Comparison of ENCODE assay signal across 1 cellular context in the genomic region with DNA sequence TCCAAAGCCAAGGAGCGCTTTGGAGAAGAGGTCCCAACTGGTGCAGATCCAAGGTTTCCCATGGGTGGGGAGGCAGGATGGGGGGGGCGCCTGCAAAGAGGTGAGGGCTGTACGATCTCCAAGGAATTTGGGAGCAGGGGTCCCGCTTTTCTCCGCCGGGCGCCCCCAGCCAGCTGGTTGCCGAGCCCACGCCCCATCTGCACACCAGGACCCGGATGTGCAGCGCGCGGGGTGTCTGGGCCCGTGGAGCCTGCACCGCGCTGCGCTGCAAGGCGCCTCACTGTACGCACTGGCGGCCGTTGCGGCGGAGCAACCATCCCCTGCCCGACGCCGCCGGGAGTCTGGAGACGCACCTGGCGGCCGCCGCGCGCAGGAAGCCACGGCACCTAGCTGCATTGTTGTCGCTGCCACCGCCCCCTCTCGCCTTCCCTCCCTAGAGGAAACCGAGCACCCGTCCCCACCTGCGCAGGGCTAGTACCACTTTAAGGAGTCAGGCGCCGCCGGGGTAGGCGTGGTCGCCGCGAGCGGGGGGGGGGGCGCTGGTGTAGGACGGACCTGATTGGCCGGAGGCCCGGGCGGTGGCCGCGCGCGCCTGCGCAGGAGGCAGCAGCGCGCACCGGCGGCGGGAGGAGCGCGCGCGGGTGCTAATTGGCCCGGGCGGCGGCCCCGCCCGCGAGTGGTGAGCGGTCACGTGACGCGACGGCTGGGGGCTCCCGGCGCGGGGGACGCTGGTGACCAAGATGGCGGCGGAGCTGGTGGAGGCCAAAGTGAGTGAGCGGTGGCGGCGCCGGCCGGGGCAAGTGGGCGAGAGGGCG.
TF ChIP-seq lines count a peak whose summit lies in the region.

A gene with protein sequence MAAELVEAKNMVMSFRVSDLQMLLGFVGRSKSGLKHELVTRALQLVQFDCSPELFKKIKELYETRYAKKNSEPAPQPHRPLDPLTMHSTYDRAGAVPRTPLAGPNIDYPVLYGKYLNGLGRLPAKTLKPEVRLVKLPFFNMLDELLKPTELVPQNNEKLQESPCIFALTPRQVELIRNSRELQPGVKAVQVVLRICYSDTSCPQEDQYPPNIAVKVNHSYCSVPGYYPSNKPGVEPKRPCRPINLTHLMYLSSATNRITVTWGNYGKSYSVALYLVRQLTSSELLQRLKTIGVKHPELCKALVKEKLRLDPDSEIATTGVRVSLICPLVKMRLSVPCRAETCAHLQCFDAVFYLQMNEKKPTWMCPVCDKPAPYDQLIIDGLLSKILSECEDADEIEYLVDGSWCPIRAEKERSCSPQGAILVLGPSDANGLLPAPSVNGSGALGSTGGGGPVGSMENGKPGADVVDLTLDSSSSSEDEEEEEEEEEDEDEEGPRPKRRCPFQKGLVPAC (plus strand): TSS at position 716 of the 815 bp plus-strand sequence. CDS start 25 bp downstream, at position 741.

TF ChIP-seq in HEK293, 187 proteins besides CTCF, POLR2A, EP300 and RAD21 (continued from another document and continues in another):
- TF ChIP-seq, protein P1, sequence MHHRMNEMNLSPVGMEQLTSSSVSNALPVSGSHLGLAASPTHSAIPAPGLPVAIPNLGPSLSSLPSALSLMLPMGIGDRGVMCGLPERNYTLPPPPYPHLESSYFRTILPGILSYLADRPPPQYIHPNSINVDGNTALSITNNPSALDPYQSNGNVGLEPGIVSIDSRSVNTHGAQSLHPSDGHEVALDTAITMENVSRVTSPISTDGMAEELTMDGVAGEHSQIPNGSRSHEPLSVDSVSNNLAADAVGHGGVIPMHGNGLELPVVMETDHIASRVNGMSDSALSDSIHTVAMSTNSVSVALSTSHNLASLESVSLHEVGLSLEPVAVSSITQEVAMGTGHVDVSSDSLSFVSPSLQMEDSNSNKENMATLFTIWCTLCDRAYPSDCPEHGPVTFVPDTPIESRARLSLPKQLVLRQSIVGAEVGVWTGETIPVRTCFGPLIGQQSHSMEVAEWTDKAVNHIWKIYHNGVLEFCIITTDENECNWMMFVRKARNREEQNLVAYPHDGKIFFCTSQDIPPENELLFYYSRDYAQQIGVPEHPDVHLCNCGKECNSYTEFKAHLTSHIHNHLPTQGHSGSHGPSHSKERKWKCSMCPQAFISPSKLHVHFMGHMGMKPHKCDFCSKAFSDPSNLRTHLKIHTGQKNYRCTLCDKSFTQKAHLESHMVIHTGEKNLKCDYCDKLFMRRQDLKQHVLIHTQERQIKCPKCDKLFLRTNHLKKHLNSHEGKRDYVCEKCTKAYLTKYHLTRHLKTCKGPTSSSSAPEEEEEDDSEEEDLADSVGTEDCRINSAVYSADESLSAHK (tag by site-specific recombination; IDR thresholded peaks at IDR 0.05), result peak; percentile 23; the same call in 1 of the 2 replicates
- TF ChIP-seq, protein P2, sequence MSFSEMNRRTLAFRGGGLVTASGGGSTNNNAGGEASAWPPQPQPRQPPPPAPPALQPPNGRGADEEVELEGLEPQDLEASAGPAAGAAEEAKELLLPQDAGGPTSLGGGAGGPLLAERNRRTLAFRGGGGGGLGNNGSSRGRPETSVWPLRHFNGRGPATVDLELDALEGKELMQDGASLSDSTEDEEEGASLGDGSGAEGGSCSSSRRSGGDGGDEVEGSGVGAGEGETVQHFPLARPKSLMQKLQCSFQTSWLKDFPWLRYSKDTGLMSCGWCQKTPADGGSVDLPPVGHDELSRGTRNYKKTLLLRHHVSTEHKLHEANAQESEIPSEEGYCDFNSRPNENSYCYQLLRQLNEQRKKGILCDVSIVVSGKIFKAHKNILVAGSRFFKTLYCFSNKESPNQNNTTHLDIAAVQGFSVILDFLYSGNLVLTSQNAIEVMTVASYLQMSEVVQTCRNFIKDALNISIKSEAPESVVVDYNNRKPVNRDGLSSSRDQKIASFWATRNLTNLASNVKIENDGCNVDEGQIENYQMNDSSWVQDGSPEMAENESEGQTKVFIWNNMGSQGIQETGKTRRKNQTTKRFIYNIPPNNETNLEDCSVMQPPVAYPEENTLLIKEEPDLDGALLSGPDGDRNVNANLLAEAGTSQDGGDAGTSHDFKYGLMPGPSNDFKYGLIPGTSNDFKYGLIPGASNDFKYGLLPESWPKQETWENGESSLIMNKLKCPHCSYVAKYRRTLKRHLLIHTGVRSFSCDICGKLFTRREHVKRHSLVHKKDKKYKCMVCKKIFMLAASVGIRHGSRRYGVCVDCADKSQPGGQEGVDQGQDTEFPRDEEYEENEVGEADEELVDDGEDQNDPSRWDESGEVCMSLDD (tag by site-specific recombination; IDR thresholded peaks at IDR 0.05), result peak; percentile 80
- peak; percentile 71 for TF ChIP-seq ZNF341 (tag by site-specific recombination; IDR thresholded peaks at IDR 0.05; ENCODE audit: low read depth)
- TF ChIP-seq, protein P3, sequence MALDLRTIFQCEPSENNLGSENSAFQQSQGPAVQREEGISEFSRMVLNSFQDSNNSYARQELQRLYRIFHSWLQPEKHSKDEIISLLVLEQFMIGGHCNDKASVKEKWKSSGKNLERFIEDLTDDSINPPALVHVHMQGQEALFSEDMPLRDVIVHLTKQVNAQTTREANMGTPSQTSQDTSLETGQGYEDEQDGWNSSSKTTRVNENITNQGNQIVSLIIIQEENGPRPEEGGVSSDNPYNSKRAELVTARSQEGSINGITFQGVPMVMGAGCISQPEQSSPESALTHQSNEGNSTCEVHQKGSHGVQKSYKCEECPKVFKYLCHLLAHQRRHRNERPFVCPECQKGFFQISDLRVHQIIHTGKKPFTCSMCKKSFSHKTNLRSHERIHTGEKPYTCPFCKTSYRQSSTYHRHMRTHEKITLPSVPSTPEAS (tag by site-specific recombination; IDR thresholded peaks at IDR 0.05), result no peak
- no peak for TF ChIP-seq ZNF426 (tag by site-specific recombination; IDR thresholded peaks at IDR 0.05)
- peak; percentile 83 for TF ChIP-seq ZNF223 (tag by site-specific recombination; IDR thresholded peaks at IDR 0.05)
- TF ChIP-seq ZNF776 (tag by site-specific recombination; IDR thresholded peaks at IDR 0.05; ENCODE audit: borderline replicate concordance), result no peak
- TF ChIP-seq ZNF274 (IDR thresholded peaks at IDR 0.05; ENCODE audit: low read length), result no peak
- TF ChIP-seq ZNF274 (tag by site-specific recombination; IDR thresholded peaks at IDR 0.05; ENCODE audit: borderline replicate concordance), result no peak
- TF ChIP-seq, protein P4, sequence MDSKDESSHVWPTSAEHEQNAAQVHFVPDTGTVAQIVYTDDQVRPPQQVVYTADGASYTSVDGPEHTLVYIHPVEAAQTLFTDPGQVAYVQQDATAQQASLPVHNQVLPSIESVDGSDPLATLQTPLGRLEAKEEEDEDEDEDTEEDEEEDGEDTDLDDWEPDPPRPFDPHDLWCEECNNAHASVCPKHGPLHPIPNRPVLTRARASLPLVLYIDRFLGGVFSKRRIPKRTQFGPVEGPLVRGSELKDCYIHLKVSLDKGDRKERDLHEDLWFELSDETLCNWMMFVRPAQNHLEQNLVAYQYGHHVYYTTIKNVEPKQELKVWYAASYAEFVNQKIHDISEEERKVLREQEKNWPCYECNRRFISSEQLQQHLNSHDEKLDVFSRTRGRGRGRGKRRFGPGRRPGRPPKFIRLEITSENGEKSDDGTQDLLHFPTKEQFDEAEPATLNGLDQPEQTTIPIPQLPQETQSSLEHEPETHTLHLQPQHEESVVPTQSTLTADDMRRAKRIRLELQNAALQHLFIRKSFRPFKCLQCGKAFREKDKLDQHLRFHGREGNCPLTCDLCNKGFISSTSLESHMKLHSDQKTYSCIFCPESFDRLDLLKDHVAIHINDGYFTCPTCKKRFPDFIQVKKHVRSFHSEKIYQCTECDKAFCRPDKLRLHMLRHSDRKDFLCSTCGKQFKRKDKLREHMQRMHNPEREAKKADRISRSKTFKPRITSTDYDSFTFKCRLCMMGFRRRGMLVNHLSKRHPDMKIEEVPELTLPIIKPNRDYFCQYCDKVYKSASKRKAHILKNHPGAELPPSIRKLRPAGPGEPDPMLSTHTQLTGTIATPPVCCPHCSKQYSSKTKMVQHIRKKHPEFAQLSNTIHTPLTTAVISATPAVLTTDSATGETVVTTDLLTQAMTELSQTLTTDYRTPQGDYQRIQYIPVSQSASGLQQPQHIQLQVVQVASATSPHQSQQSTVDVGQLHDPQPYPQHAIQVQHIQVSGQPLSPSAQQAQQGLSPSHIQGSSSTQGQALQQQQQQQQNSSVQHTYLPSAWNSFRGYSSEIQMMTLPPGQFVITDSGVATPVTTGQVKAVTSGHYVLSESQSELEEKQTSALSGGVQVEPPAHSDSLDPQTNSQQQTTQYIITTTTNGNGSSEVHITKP (tag by site-specific recombination; IDR thresholded peaks at IDR 0.05), result peak; percentile 94
- TF ChIP-seq, protein P5, sequence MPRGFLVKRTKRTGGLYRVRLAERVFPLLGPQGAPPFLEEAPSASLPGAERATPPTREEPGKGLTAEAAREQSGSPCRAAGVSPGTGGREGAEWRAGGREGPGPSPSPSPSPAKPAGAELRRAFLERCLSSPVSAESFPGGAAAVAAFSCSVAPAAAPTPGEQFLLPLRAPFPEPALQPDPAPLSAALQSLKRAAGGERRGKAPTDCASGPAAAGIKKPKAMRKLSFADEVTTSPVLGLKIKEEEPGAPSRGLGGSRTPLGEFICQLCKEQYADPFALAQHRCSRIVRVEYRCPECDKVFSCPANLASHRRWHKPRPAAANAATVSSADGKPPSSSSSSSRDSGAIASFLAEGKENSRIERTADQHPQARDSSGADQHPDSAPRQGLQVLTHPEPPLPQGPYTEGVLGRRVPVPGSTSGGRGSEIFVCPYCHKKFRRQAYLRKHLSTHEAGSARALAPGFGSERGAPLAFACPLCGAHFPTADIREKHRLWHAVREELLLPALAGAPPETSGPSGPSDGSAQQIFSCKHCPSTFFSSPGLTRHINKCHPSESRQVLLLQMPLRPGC (tag by site-specific recombination; IDR thresholded peaks at IDR 0.05), result peak; percentile 48; the same call in 1 of the 2 replicates
- TF ChIP-seq KLF10 (tag by site-specific recombination; IDR thresholded peaks at IDR 0.05), result peak; percentile 80
- no peak for TF ChIP-seq ZNF830 (tag by site-specific recombination; IDR thresholded peaks at IDR 0.05; ENCODE audit: low read depth)
- TF ChIP-seq, protein P6, sequence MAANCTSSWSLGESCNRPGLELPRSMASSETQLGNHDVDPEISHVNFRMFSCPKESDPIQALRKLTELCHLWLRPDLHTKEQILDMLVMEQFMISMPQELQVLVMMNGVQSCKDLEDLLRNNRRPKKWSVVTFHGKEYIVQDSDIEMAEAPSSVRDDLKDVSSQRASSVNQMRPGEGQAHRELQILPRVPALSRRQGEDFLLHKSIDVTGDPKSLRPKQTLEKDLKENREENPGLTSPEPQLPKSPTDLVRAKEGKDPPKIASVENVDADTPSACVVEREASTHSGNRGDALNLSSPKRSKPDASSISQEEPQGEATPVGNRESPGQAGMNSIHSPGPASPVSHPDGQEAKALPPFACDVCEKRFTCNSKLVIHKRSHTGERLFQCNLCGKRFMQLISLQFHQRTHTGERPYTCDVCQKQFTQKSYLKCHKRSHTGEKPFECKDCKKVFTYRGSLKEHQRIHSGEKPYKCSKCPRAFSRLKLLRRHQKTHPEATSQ (tag by site-specific recombination; IDR thresholded peaks at IDR 0.05), result peak; percentile 39; the same call in 1 of the 2 replicates
- TF ChIP-seq ZNF785 (tag by site-specific recombination; IDR thresholded peaks at IDR 0.05), result no peak
- TF ChIP-seq ZNF521 (tag by site-specific recombination; IDR thresholded peaks at IDR 0.05), result no peak
- TF ChIP-seq SP3 (tag by site-specific recombination; IDR thresholded peaks at IDR 0.05), result peak; percentile 70
- TF ChIP-seq ZNF792 (tag by site-specific recombination; IDR thresholded peaks at IDR 0.05), result peak; percentile 85; the same call in 1 of the 2 replicates
- no peak for TF ChIP-seq ZNF169 (tag by site-specific recombination; IDR thresholded peaks at IDR 0.05)
- no peak; the same call in 1 of the 2 replicates for TF ChIP-seq OSR2 (tag by site-specific recombination; IDR thresholded peaks at IDR 0.05)
- TF ChIP-seq KLF1 (tag by site-specific recombination; IDR thresholded peaks at IDR 0.05), result peak; percentile 80
- no peak for TF ChIP-seq ZBTB1 (tag by site-specific recombination; IDR thresholded peaks at IDR 0.05)
- TF ChIP-seq EGR2 (tag by site-specific recombination; IDR thresholded peaks at IDR 0.05; ENCODE audit: low read depth), result peak; percentile 55
- 0 out of 2 replicates have a peak, but pooled peaks have one; percentile 38 for TF ChIP-seq ZNF24 (tag by site-specific recombination; IDR thresholded peaks at IDR 0.05)
- peak; percentile 93 for TF ChIP-seq KLF9 (tag by site-specific recombination; IDR thresholded peaks at IDR 0.05; ENCODE audit: low read depth)
- no peak; the same call in 1 of the 2 replicates for TF ChIP-seq OVOL3 (tag by site-specific recombination; IDR thresholded peaks at IDR 0.05)
- TF ChIP-seq ZNF157 (tag by site-specific recombination; IDR thresholded peaks at IDR 0.05), result 0 out of 2 replicates have a peak, but pooled peaks have one; percentile 13
- TF ChIP-seq ZIC2 (tag by site-specific recombination; IDR thresholded peaks at IDR 0.05), result peak; percentile 97
- TF ChIP-seq ZBTB20 (tag by site-specific recombination; IDR thresholded peaks at IDR 0.05), result peak; percentile 40; the same call in 1 of the 2 replicates
- no peak for TF ChIP-seq ZFP3 (tag by site-specific recombination; IDR thresholded peaks at IDR 0.05; ENCODE audit: low read depth)
- no peak for TF ChIP-seq ZNF624 (tag by site-specific recombination; IDR thresholded peaks at IDR 0.05)
- peak; percentile 68; the same call in 1 of the 2 replicates for TF ChIP-seq IKZF3 (tag by site-specific recombination; IDR thresholded peaks at IDR 0.05)
- no peak for TF ChIP-seq ZNF19 (tag by site-specific recombination; IDR thresholded peaks at IDR 0.05; ENCODE audit: low read depth)
- no peak for TF ChIP-seq ZNF175 (tag by site-specific recombination; IDR thresholded peaks at IDR 0.05)
- peak; percentile 48; the same call in 1 of the 2 replicates for TF ChIP-seq ZFP37 (tag by site-specific recombination; IDR thresholded peaks at IDR 0.05)
- no peak for TF ChIP-seq MYNN (tag by site-specific recombination; IDR thresholded peaks at IDR 0.05; ENCODE audit: borderline replicate concordance)
- TF ChIP-seq ZNF184 (tag by site-specific recombination; IDR thresholded peaks at IDR 0.05), result no peak
- TF ChIP-seq ZNF555 (tag by site-specific recombination; conservative IDR thresholded peaks at IDR 0.05), result no peak
- TF ChIP-seq, protein P7, sequence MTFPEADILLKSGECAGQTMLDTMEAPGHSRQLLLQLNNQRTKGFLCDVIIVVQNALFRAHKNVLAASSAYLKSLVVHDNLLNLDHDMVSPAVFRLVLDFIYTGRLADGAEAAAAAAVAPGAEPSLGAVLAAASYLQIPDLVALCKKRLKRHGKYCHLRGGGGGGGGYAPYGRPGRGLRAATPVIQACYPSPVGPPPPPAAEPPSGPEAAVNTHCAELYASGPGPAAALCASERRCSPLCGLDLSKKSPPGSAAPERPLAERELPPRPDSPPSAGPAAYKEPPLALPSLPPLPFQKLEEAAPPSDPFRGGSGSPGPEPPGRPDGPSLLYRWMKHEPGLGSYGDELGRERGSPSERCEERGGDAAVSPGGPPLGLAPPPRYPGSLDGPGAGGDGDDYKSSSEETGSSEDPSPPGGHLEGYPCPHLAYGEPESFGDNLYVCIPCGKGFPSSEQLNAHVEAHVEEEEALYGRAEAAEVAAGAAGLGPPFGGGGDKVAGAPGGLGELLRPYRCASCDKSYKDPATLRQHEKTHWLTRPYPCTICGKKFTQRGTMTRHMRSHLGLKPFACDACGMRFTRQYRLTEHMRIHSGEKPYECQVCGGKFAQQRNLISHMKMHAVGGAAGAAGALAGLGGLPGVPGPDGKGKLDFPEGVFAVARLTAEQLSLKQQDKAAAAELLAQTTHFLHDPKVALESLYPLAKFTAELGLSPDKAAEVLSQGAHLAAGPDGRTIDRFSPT (tag by site-specific recombination; IDR thresholded peaks at IDR 0.05), result no peak
- no peak for TF ChIP-seq ZNF433 (tag by site-specific recombination; IDR thresholded peaks at IDR 0.05; ENCODE audit: low read depth)
- peak; percentile 39; the same call in 1 of the 2 replicates for TF ChIP-seq GLIS1 (tag by site-specific recombination; IDR thresholded peaks at IDR 0.05)
- no peak for TF ChIP-seq SCRT2 (tag by site-specific recombination; IDR thresholded peaks at IDR 0.05)
- TF ChIP-seq ZNF707 (tag by site-specific recombination; IDR thresholded peaks at IDR 0.05), result no peak
